34 cellular contexts compared by ENCODE assay signal in genomic region chr10:63862860-63863259, GRCh38.
"Had no signal": no experiment of that assay in that cellular context is flagged by ENCODE, and none has a peak within 500 bp of the region (broad histone marks: within the 10 kb centered on the region; RNA-seq: fewer than 3 reads in every experiment).

No MANE protein-coding gene starts in this region.

- H3K36me3 ChIP-seq: MG63 had no signal

- H3K4me3 ChIP-seq: MG63 had no signal

- DNase-seq: Kasumi-1, MG63, MM.1S, MV-4-11, NCI-H1048, NCI-H1092, NCI-H1092 treated with DMSO at 0.1 percent for 48 hours, NCI-H1105, NCI-H1105 treated with DMSO at 0.1 percent for 48 hours, NCI-H1417, NCI-H1417 treated with DMSO at 0.1 percent for 48 hours, NCI-H1436, NCI-H1436 treated with DMSO at 0.1 percent for 48 hours, NCI-H146, NCI-H1694, NCI-H1694 treated with DMSO at 0.1 percent for 48 hours, NCI-H187, NCI-H187 treated with DMSO at 0.1 percent for 48 hours, NCI-H1930, NCI-H2029, NCI-H2029 treated with DMSO at 0.1 percent for 48 hours, NCI-H2081, NCI-H2081 treated with DMSO at 0.1 percent for 48 hours, NCI-H2107, NCI-H2171, NCI-H2171 treated with DMSO at 0.1 percent for 48 hours, NCI-H2227 treated with DMSO at 0.1 percent for 48 hours, NCI-H226, NCI-H345, NCI-H446, NCI-H446 treated with DMSO at 0.1 percent for 48 hours, NCI-H510A, NCI-H510A treated with DMSO at 0.1 percent for 48 hours, NCI-H524 had no signal

- H3K9me3 ChIP-seq: MG63 had no signal
